Comparison of ENCODE assay signal across 8 cellular contexts in genomic region chr4:69823481-69824186, GRCh38. TPM values are rescaled to one million over a fixed set of nuclear protein-coding genes. Genes with fewer than 3 reads are reported as not detected.
DNase-seq lines count a peak whose midpoint lies in the region; ATAC-seq and TF ChIP-seq lines count a peak whose summit lies in the region.

No MANE protein-coding gene starts in this region.

- H3K4me1 ChIP-seq in Karpas-422 (ENCODE audit: low read length) (no peaks in the 10 kb centered on the region), psoas muscle (no peaks in the 10 kb centered on the region)

- H3K36me3 ChIP-seq in Karpas-422 (ENCODE audit: insufficient read depth, low read length) (no peaks in the 10 kb centered on the region), psoas muscle (ENCODE audit: insufficient read depth in 1 of 2, low read depth in 1 of 2) (no peaks in the 10 kb centered on the region)

- no peak overlapping the region for H2AFZ ChIP-seq in Karpas-422 (ENCODE audit: low read length)

- H3K27ac ChIP-seq in Karpas-422 (ENCODE audit: low read length) (no peak overlapping the region), psoas muscle (no peak overlapping the region)

- no peak overlapping the region for H3K4me2 ChIP-seq in Karpas-422 (ENCODE audit: low read depth, low read length, poor library complexity, severe bottlenecking)

- intact Hi-C loops in psoas muscle (cut with DNase I): no loop called here

- ATAC-seq in GM21723 (IDR thresholded peaks at IDR 0.05; ENCODE audit: unreplicated experiment) (peak; percentile 98), psoas muscle (no peak)

- DNase-seq in DMS79 treated with DMSO at 0.1 percent for 48 hours (lab: John Stamatoyannopoulos, UW) (peak; percentile 1), DMS79 (lab: John Stamatoyannopoulos, UW) (no peak), Karpas-422 (peak; percentile 75), SW480 (ENCODE audit: low spot score) (peak; percentile 10), renal cortical epithelial cell (ENCODE audit: low read depth) (peak; percentile 49), psoas muscle (no peak)
- peak; percentile 24 for DNase-seq in effector CD8-positive, alpha-beta T cell (lab: John Stamatoyannopoulos, UW)

- no peak overlapping the region for H3K9ac ChIP-seq in Karpas-422 (ENCODE audit: low read length)

- H3K27me3 ChIP-seq in Karpas-422 (ENCODE audit: low read length): no peaks in the 10 kb centered on the region
- H3K27me3 ChIP-seq in psoas muscle (ENCODE audit: insufficient read depth in 3 of 3, low read length in 2 of 3): no peaks in the 10 kb centered on the region

- H3K9me3 ChIP-seq in Karpas-422 (ENCODE audit: low read length) (no peaks in the 10 kb centered on the region), psoas muscle (no peaks in the 10 kb centered on the region)

- H3K4me3 ChIP-seq in Karpas-422 (ENCODE audit: low read length) (no peak overlapping the region), psoas muscle (no peak overlapping the region)

- H3K9me2 ChIP-seq in Karpas-422 (replicated peaks; ENCODE audit: insufficient read depth, low read length): no peaks in the 10 kb centered on the region

- 69 to 75% (median 71%) methylated on average over 8 of the region's 8 CpGs for WGBS in psoas muscle, 3 donors

- no peaks in the 10 kb centered on the region for H3K79me2 ChIP-seq in Karpas-422 (ENCODE audit: low read length)

- H4K20me1 ChIP-seq in Karpas-422 (ENCODE audit: insufficient read depth, low read depth, low read length): no peaks in the 10 kb centered on the region

- TF ChIP-seq CTCF in psoas muscle (IDR thresholded peaks at IDR 0.05): no peak

RNA-seq across cellular contexts. Expression of gene SULT1E1, which starts 36.3 kb away (rescaled TPM):
- total RNA-seq in Karpas-422 (2014; rRNA removed; shearing (Covaris generic); ENCODE audit: low replicate concordance): not detected in 2 replicates
- total RNA-seq in renal cortical epithelial cell: 0.30 TPM in 1 of 2 replicates, not detected in the other
- total RNA-seq in psoas muscle: not detected
- under 1 TPM in 1 of 3 donors, not detected in 2; 0.05 TPM for polyA plus RNA-seq in psoas muscle

Comparison
In these comparisons a context has a peak if more than half of its experiments do, and no peak if none do; other contexts are left out.
1. DNase-seq: peak in DMS79 treated with DMSO at 0.1 percent for 48 hours (single experiment), Karpas-422 (single experiment), SW480 (single experiment), effector CD8-positive, alpha-beta T cell (single experiment) and renal cortical epithelial cell (single experiment); none in DMS79 (single experiment) and psoas muscle (0 of 2).